18 cellular contexts compared by ENCODE assay signal in genomic region chr5:16411741-16412455, GRCh38. TPM values are rescaled to one million over a fixed set of nuclear protein-coding genes. Genes with fewer than 3 reads are reported as not detected.
DNase-seq lines count a peak whose midpoint lies in the region; ATAC-seq, FAIRE-seq and TF ChIP-seq lines count a peak whose summit lies in the region.
"Had no signal": no experiment of that assay in that cellular context is flagged by ENCODE, and none has a peak within 500 bp of the region (broad histone marks: within the 10 kb centered on the region; RNA-seq: fewer than 3 reads in every experiment).

No MANE protein-coding gene starts in this region.

- DNase-seq in AG04449 (ENCODE audit: low read depth, low spot score) (peak; percentile 10), GM03348 (ENCODE audit: low spot score) (peak; percentile 80), RWPE2 (ENCODE audit: low spot score) (no peak), keratinocyte (ENCODE audit: low read depth, low spot score) (peak; percentile 63), RCC 7860 (ENCODE audit: low spot score) (no peak), amygdala (lab: John Stamatoyannopoulos, UW) (no peak), midbrain (lab: John Stamatoyannopoulos, UW) (no peak)
- DNase-seq: activated CD8-positive, alpha-beta T cell treated with anti-CD3 and anti-CD28 coated beads for 36 hours; activated T-cell treated with anti-CD3 and anti-CD28 coated beads, Interleukin-2, amount 50 U/mL, for 72 hours; COR-L47; esophagus squamous epithelium; KBM-7; NCI-H2227 treated with DMSO at 0.1 percent for 48 hours; stimulated activated CD4-positive, alpha-beta T cell treated with anti-CD3 and anti-CD28 coated beads, Interleukin-2, amount 100 ng/mL, for 24 hours; T-cell; WERI-Rb-1 had no signal

- ATAC-seq in RWPE2 (ENCODE audit: low read depth) (peak; percentile 62; the same call in 2 of the 3 replicates), HG02938 (IDR thresholded peaks at IDR 0.05; ENCODE audit: unreplicated experiment) (no peak)
- ATAC-seq: activated CD8-positive, alpha-beta T cell treated with anti-CD3 and anti-CD28 coated beads for 36 hours; activated T-cell treated with anti-CD3 and anti-CD28 coated beads, Interleukin-2, amount 50 U/mL, for 72 hours; sciatic nerve; T-cell had no signal

- no peak overlapping the region for H3K9ac ChIP-seq in keratinocyte (ENCODE audit: control insufficient read depth, extremely low read depth, insufficient read depth, low read length)

- peak overlapping the region; percentile 6 for H3K4me2 ChIP-seq in keratinocyte (ENCODE audit: control insufficient read depth, extremely low read depth, insufficient read depth, low read depth, low read length)

- TF ChIP-seq CTCF in AG04449 (IDR thresholded peaks at IDR 0.05; ENCODE audit: insufficient read depth, low read length, missing control alignments) (no peak), RWPE2 (IDR thresholded peaks at IDR 0.05; ENCODE audit: poor library complexity, severe bottlenecking) (no peak), keratinocyte (optimal IDR thresholded peaks at IDR 0.05 in 1 of 3, IDR thresholded peaks at IDR 0.05 in 1 of 3, conservative IDR thresholded peaks at IDR 0.05 in 1 of 3; ENCODE audit: extremely low read depth in 1 of 3, insufficient read depth in 2 of 3, low read length in 3 of 3) (no peak)

- H3K27me3 ChIP-seq in RWPE2 (ENCODE audit: insufficient read depth, poor library complexity, severe bottlenecking), result no peaks in the 10 kb centered on the region
- no peaks in the 10 kb centered on the region for H3K27me3 ChIP-seq in keratinocyte (ENCODE audit: control insufficient read depth, extremely low read depth, insufficient read depth, low read length)
- H3K27me3 ChIP-seq: esophagus squamous epithelium had no signal

- H3K79me2 ChIP-seq in keratinocyte (ENCODE audit: control insufficient read depth, insufficient read depth, low read length), result no peaks in the 10 kb centered on the region

- H3K36me3 ChIP-seq in RWPE2 (ENCODE audit: low read depth), result no peaks in the 10 kb centered on the region
- no peaks in the 10 kb centered on the region for H3K36me3 ChIP-seq in keratinocyte (ENCODE audit: control insufficient read depth in 2 of 2, extremely low read depth in 1 of 2, insufficient read depth in 2 of 2, low read length in 2 of 2)
- H3K36me3 ChIP-seq: esophagus squamous epithelium, WERI-Rb-1 had no signal

- FAIRE-seq in keratinocyte (lab: Jason Lieb, UNC) (peak; percentile 86), RCC 7860 (lab: Jason Lieb, UNC) (no peak)

- no peaks in the 10 kb centered on the region for H4K20me1 ChIP-seq in keratinocyte (ENCODE audit: control insufficient read depth, extremely low read depth, insufficient read depth, low read length)

- no peak overlapping the region for H3K4me3 ChIP-seq in AG04449 (ENCODE audit: low read depth, low read length)
- no peak overlapping the region for H3K4me3 ChIP-seq in RWPE2 (ENCODE audit: severe bottlenecking)
- no peak overlapping the region for H3K4me3 ChIP-seq in keratinocyte (ENCODE audit: control insufficient read depth in 2 of 3, extremely low read depth in 1 of 3, insufficient read depth in 2 of 3, low read depth in 1 of 3, low read length in 3 of 3)
- H3K4me3 ChIP-seq: esophagus squamous epithelium had no signal

- H3K27ac ChIP-seq in RWPE2 (ENCODE audit: poor library complexity, severe bottlenecking) (no peak overlapping the region), keratinocyte (ENCODE audit: control insufficient read depth, insufficient read depth, low read length) (peak overlapping the region; percentile 10)
- H3K27ac ChIP-seq: esophagus squamous epithelium, WERI-Rb-1 had no signal

- no peaks in the 10 kb centered on the region for H3K4me1 ChIP-seq in RWPE2 (ENCODE audit: insufficient read depth, poor library complexity, severe bottlenecking)
- H3K4me1 ChIP-seq in keratinocyte (ENCODE audit: control insufficient read depth, extremely low read depth, insufficient read depth, low read length), result peaks cover 29% of the 10 kb centered on the region
- H3K4me1 ChIP-seq: esophagus squamous epithelium had no signal

- dilution Hi-C loops in keratinocyte (cut with MboI; ENCODE audit: extremely low pct_ligation_motif_present, low sequenced_read_pairs), result no loop called here

- H3K9me1 ChIP-seq in keratinocyte (ENCODE audit: control insufficient read depth, extremely low read depth, insufficient read depth, low read length), result no peaks in the 10 kb centered on the region

- CTCF ChIA-PET in AG04449 (lab: Yijun Ruan, JAX), result no interaction called here

- H2AFZ ChIP-seq in keratinocyte (ENCODE audit: control insufficient read depth, low read length), result no peak overlapping the region

- POLR2A ChIA-PET in AG04449 (lab: Yijun Ruan, JAX), result no interaction called here

- no peaks in the 10 kb centered on the region for H3K9me3 ChIP-seq in RWPE2 (ENCODE audit: severe bottlenecking)
- H3K9me3 ChIP-seq in keratinocyte (ENCODE audit: control insufficient read depth, low read depth, low read length), result no peaks in the 10 kb centered on the region
- H3K9me3 ChIP-seq: esophagus squamous epithelium had no signal

RNA-seq across cellular contexts. Expression of gene ZNF622, which starts 53.7 kb away (rescaled TPM):
- 19.8 to 23.1 TPM (median 22.6 TPM) in 3 replicates for polyA plus RNA-seq in keratinocyte
- polyA plus RNA-seq in keratinocyte (2011; ENCODE audit: low read depth), result 107 TPM
- 17.9 and 19.5 TPM in 2 replicates for polyA plus RNA-seq in keratinocyte (2011; cell fraction: cytosol; rRNA removed)
- 27.8 and 33.5 TPM in 2 replicates for polyA plus RNA-seq in keratinocyte (2011; cell fraction: nucleus; rRNA removed)
- polyA plus RNA-seq in keratinocyte (2012; ENCODE audit: low replicate concordance), result 41.5 and 51.1 TPM in 2 replicates
- polyA minus RNA-seq in keratinocyte, result 6.1 to 10.3 TPM (median 8.5 TPM) in 3 replicates
- polyA minus RNA-seq in keratinocyte (2011; cell fraction: cytosol; rRNA and poly(A)+ RNA removed), result 20.7 TPM
- 8.3 and 13.4 TPM in 2 replicates for polyA minus RNA-seq in keratinocyte (2011; cell fraction: nucleus; rRNA and poly(A)+ RNA removed)

Comparison
In these comparisons a context has a peak if more than half of its experiments do, and no peak if none do; other contexts are left out.
1. DNase-seq: peak in AG04449 (single experiment), GM03348 (single experiment) and keratinocyte (single experiment); none in RWPE2 (single experiment), RCC 7860 (single experiment), amygdala (0 of 56) and midbrain (single experiment).